In the genomic region with DNA sequence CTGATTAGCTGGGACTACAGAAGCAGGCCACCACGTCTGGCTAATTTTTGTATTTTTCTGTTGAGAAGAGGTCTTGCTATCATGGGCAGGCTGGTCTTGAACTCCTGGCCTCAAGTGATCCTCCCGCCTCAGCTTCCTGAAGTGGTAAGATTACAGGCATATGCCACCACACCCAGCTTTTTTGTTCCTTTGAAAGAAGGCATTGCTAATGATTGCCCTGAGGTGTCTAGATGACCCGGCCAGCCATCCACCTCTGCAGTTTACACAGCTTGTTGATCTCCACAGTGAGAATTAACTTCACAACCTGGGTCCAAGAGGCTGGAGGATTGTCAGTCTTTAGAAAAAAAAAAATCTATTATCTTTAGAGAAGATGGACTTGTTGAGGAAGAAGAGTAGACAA, we compare ENCODE assay signal across 1 cellular context.
TF ChIP-seq lines count a peak whose summit lies in the region.

No MANE protein-coding gene starts in this region.

TF ChIP-seq in K562, 482 proteins besides CTCF, POLR2A, EP300 and RAD21 (continued from another document):
- TF ChIP-seq PKNOX1 (IDR thresholded peaks at IDR 0.05) (peak; percentile 36; the same call in 1 of the 2 replicates), CBFA2T3 (IDR thresholded peaks at IDR 0.05) (peak; percentile 35; the same call in 1 of the 2 replicates), KDM1A (IDR thresholded peaks at IDR 0.05) (no peak), CBFA2T2 (conservative IDR thresholded peaks at IDR 0.05) (peak; percentile 35; the same call in 1 of the 2 replicates), MECOM (CRISPR knock-in tag; IDR thresholded peaks at IDR 0.05) (no peak), TCF3 (CRISPR knock-in tag; IDR thresholded peaks at IDR 0.05) (peak; percentile 34; the same call in 1 of the 2 replicates), SP2 (IDR thresholded peaks at IDR 0.05; ENCODE audit: extremely low read depth, low read depth, low read length, poor library complexity, severe bottlenecking) (no peak)
